ENCODE assay signal across 8 cellular contexts in genomic region chr1:39154553-39155361, GRCh38. TPM values are rescaled to one million over a fixed set of nuclear protein-coding genes. Genes with fewer than 3 reads are reported as not detected.
DNase-seq lines count a peak whose midpoint lies in the region; ATAC-seq and TF ChIP-seq lines count a peak whose summit lies in the region.

No MANE protein-coding gene starts in this region.

- 56 to 64% (median 57%) methylated on average over 5 of the region's 5 CpGs for WGBS in stomach, 5 donors

- no peaks in the 10 kb centered on the region for H3K9me3 ChIP-seq in HUES48 (ENCODE audit: control insufficient read depth, insufficient read depth, low read length)
- H3K9me3 ChIP-seq in stomach = no peaks in the 10 kb centered on the region

- H3K4me3 ChIP-seq in HUES48 (ENCODE audit: low read depth, low read length) = no peak overlapping the region
- no peak overlapping the region for H3K4me3 ChIP-seq in stomach

- intact Hi-C loops in left ventricle myocardium superior (cut with micrococcal nuclease) = no loop called here
- intact Hi-C loops in stomach (cut with DNase I; ENCODE audit: low total_unique reads) = no loop called here

- no peak overlapping the region for H3K9ac ChIP-seq in HUES48 (ENCODE audit: low read depth, low read length)

- DNase-seq in WTC11 (ENCODE audit: low spot score) = no peak
- no peak for DNase-seq in left ventricle myocardium superior
- no peak for DNase-seq in stomach
- no peak for DNase-seq in stimulated activated naive CD4-positive, alpha-beta T cell treated with Interleukin-2 at 50 U/mL for 16 hours (lab: John Stamatoyannopoulos, UW)
- DNase-seq in SIG-M5 (lab: John Stamatoyannopoulos, UW) = no peak

- POLR2A ChIA-PET in WTC11 (lab: Charles Lee) = no interaction called here

- H3K36me3 ChIP-seq in HUES48 (ENCODE audit: control insufficient read depth, insufficient read depth, low read length) = no peaks in the 10 kb centered on the region
- no peaks in the 10 kb centered on the region for H3K36me3 ChIP-seq in stomach

- H3K4me1 ChIP-seq in HUES48 (ENCODE audit: control insufficient read depth, insufficient read depth, low read length) (peaks cover 74% of the 10 kb centered on the region), stomach (peaks cover 67 to 96% (median 82%) of the 10 kb centered on the region in 4 donors)

- no peak for TF ChIP-seq POLR2A in stomach (IDR thresholded peaks at IDR 0.05)

- peaks cover 77% of the 10 kb centered on the region for H3K4me1 Mint-ChIP-seq in WTC11

- H3K27me3 ChIP-seq in HUES48 (ENCODE audit: control insufficient read depth, insufficient read depth, low read length) = no peaks in the 10 kb centered on the region
- no peaks in the 10 kb centered on the region for H3K27me3 ChIP-seq in stomach

- no peaks in the 10 kb centered on the region for H3K9me3 Mint-ChIP-seq in WTC11

- H3K27me3 Mint-ChIP-seq in WTC11 (ENCODE audit: low read depth) = no peaks in the 10 kb centered on the region

- CTCF ChIA-PET in WTC11 (lab: Charles Lee) = interaction anchor here (1.5 to 4.9 kb wide), 2 partner anchors 22 to 37 kb away, joined by 5 to 41 read pairs; no protein-coding TSS in a partner anchor

- no peak for TF ChIP-seq EP300 in stomach (IDR thresholded peaks at IDR 0.05)

- TF ChIP-seq CTCF in WTC11 (IDR thresholded peaks at IDR 0.05) = no peak
- no peak for TF ChIP-seq CTCF in stomach (IDR thresholded peaks at IDR 0.05)

- no peaks in the 10 kb centered on the region for H3K36me3 Mint-ChIP-seq in WTC11

- peak overlapping the region; percentile 91 for H3K27ac Mint-ChIP-seq in WTC11

- ATAC-seq in WTC11 (no peak), left ventricle myocardium superior (peak; percentile 91), HG03354 (IDR thresholded peaks at IDR 0.05; ENCODE audit: poor library complexity, severe bottlenecking, unreplicated experiment) (no peak), HG03520 (IDR thresholded peaks at IDR 0.05; ENCODE audit: unreplicated experiment) (no peak)

- peak overlapping the region; percentile 45 for H3K27ac ChIP-seq in HUES48 (ENCODE audit: low read depth, low read length)
- peak overlapping the region; percentile 44 to 71 (median 56) for H3K27ac ChIP-seq in stomach

- H3K4me3 Mint-ChIP-seq in WTC11 = no peak overlapping the region

TF ChIP-seq in WTC11, 78 proteins besides CTCF, POLR2A, EP300 and RAD21:
- TF ChIP-seq RORB (CRISPR knock-in tag; IDR thresholded peaks at IDR 0.05) (no peak), SMAD4 (CRISPR knock-in tag; IDR thresholded peaks at IDR 0.05) (no peak), TEAD4 (CRISPR knock-in tag; IDR thresholded peaks at IDR 0.05) (no peak), MYBL2 (CRISPR knock-in tag; IDR thresholded peaks at IDR 0.05) (no peak), ZNF219 (CRISPR knock-in tag; IDR thresholded peaks at IDR 0.05; ENCODE audit: borderline replicate concordance) (no peak)
- TF ChIP-seq, protein P1, sequence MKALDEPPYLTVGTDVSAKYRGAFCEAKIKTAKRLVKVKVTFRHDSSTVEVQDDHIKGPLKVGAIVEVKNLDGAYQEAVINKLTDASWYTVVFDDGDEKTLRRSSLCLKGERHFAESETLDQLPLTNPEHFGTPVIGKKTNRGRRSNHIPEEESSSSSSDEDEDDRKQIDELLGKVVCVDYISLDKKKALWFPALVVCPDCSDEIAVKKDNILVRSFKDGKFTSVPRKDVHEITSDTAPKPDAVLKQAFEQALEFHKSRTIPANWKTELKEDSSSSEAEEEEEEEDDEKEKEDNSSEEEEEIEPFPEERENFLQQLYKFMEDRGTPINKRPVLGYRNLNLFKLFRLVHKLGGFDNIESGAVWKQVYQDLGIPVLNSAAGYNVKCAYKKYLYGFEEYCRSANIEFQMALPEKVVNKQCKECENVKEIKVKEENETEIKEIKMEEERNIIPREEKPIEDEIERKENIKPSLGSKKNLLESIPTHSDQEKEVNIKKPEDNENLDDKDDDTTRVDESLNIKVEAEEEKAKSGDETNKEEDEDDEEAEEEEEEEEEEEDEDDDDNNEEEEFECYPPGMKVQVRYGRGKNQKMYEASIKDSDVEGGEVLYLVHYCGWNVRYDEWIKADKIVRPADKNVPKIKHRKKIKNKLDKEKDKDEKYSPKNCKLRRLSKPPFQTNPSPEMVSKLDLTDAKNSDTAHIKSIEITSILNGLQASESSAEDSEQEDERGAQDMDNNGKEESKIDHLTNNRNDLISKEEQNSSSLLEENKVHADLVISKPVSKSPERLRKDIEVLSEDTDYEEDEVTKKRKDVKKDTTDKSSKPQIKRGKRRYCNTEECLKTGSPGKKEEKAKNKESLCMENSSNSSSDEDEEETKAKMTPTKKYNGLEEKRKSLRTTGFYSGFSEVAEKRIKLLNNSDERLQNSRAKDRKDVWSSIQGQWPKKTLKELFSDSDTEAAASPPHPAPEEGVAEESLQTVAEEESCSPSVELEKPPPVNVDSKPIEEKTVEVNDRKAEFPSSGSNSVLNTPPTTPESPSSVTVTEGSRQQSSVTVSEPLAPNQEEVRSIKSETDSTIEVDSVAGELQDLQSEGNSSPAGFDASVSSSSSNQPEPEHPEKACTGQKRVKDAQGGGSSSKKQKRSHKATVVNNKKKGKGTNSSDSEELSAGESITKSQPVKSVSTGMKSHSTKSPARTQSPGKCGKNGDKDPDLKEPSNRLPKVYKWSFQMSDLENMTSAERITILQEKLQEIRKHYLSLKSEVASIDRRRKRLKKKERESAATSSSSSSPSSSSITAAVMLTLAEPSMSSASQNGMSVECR (CRISPR knock-in tag; IDR thresholded peaks at IDR 0.05; ENCODE audit: borderline replicate concordance) = no peak

RNA-seq across cellular contexts. Expression of gene MACF1, which starts 49.7 kb away (rescaled TPM):
- total RNA-seq in WTC11 (2021) (214 to 327 TPM (median 222 TPM) in 3 replicates), left ventricle myocardium superior (239 TPM), stomach (100 to 1,000 TPM; 170 to 662 (median 401) TPM)
- polyA plus RNA-seq in stomach = 10 to 100 TPM; 16.8 to 40.1 (median 26.8) TPM
